ENCODE assay signal across 1 cellular context in genomic region chr9:33448159-33448511, GRCh38.
TF ChIP-seq lines count a peak whose summit lies in the region.

No MANE protein-coding gene starts in this region.

TF ChIP-seq in HepG2, 621 proteins besides CTCF, POLR2A, EP300 and RAD21 (continued from another document):
- TF ChIP-seq CSRNP1 (CRISPR knock-in tag; IDR thresholded peaks at IDR 0.05) (no peak), SP5 (CRISPR knock-in tag; IDR thresholded peaks at IDR 0.05; ENCODE audit: borderline replicate concordance, low read depth) (no peak), PRDM15 (CRISPR knock-in tag; IDR thresholded peaks at IDR 0.05) (no peak), PRPF4 (IDR thresholded peaks at IDR 0.05; ENCODE audit: low read depth, low read length, poor library complexity, severe bottlenecking) (no peak), ZNF616 (CRISPR knock-in tag; IDR thresholded peaks at IDR 0.05; ENCODE audit: low read depth) (no peak), SNAPC2 (CRISPR knock-in tag; IDR thresholded peaks at IDR 0.05) (no peak), STAG1 (CRISPR knock-in tag; IDR thresholded peaks at IDR 0.05) (no peak), ZNF180 (CRISPR knock-in tag; IDR thresholded peaks at IDR 0.05; ENCODE audit: borderline replicate concordance, low read depth) (no peak), ERF (CRISPR knock-in tag; IDR thresholded peaks at IDR 0.05) (no peak), SSRP1 (CRISPR knock-in tag; IDR thresholded peaks at IDR 0.05) (no peak), MBD4 (IDR thresholded peaks at IDR 0.05; ENCODE audit: borderline replicate concordance, low read length) (no peak), HNRNPL (IDR thresholded peaks at IDR 0.05; ENCODE audit: low read depth, low read length) (no peak), NR2C2 (CRISPR knock-in tag; IDR thresholded peaks at IDR 0.05; ENCODE audit: borderline replicate concordance) (no peak), ZNF781 (CRISPR knock-in tag; IDR thresholded peaks at IDR 0.05; ENCODE audit: borderline replicate concordance, not compliant biosample characterization) (no peak), SMAD1 (CRISPR knock-in tag; IDR thresholded peaks at IDR 0.05; ENCODE audit: borderline replicate concordance, low read depth) (no peak), AGO1 (IDR thresholded peaks at IDR 0.05; ENCODE audit: low read depth, low read length, poor library complexity, severe bottlenecking) (no peak), CREM (IDR thresholded peaks at IDR 0.05) (no peak), CREM (CRISPR knock-in tag; IDR thresholded peaks at IDR 0.05) (no peak)
- TF ChIP-seq, protein P1, sequence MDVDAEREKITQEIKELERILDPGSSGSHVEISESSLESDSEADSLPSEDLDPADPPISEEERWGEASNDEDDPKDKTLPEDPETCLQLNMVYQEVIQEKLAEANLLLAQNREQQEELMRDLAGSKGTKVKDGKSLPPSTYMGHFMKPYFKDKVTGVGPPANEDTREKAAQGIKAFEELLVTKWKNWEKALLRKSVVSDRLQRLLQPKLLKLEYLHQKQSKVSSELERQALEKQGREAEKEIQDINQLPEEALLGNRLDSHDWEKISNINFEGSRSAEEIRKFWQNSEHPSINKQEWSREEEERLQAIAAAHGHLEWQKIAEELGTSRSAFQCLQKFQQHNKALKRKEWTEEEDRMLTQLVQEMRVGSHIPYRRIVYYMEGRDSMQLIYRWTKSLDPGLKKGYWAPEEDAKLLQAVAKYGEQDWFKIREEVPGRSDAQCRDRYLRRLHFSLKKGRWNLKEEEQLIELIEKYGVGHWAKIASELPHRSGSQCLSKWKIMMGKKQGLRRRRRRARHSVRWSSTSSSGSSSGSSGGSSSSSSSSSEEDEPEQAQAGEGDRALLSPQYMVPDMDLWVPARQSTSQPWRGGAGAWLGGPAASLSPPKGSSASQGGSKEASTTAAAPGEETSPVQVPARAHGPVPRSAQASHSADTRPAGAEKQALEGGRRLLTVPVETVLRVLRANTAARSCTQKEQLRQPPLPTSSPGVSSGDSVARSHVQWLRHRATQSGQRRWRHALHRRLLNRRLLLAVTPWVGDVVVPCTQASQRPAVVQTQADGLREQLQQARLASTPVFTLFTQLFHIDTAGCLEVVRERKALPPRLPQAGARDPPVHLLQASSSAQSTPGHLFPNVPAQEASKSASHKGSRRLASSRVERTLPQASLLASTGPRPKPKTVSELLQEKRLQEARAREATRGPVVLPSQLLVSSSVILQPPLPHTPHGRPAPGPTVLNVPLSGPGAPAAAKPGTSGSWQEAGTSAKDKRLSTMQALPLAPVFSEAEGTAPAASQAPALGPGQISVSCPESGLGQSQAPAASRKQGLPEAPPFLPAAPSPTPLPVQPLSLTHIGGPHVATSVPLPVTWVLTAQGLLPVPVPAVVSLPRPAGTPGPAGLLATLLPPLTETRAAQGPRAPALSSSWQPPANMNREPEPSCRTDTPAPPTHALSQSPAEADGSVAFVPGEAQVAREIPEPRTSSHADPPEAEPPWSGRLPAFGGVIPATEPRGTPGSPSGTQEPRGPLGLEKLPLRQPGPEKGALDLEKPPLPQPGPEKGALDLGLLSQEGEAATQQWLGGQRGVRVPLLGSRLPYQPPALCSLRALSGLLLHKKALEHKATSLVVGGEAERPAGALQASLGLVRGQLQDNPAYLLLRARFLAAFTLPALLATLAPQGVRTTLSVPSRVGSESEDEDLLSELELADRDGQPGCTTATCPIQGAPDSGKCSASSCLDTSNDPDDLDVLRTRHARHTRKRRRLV (CRISPR knock-in tag; IDR thresholded peaks at IDR 0.05), result no peak
- TF ChIP-seq, protein P2, sequence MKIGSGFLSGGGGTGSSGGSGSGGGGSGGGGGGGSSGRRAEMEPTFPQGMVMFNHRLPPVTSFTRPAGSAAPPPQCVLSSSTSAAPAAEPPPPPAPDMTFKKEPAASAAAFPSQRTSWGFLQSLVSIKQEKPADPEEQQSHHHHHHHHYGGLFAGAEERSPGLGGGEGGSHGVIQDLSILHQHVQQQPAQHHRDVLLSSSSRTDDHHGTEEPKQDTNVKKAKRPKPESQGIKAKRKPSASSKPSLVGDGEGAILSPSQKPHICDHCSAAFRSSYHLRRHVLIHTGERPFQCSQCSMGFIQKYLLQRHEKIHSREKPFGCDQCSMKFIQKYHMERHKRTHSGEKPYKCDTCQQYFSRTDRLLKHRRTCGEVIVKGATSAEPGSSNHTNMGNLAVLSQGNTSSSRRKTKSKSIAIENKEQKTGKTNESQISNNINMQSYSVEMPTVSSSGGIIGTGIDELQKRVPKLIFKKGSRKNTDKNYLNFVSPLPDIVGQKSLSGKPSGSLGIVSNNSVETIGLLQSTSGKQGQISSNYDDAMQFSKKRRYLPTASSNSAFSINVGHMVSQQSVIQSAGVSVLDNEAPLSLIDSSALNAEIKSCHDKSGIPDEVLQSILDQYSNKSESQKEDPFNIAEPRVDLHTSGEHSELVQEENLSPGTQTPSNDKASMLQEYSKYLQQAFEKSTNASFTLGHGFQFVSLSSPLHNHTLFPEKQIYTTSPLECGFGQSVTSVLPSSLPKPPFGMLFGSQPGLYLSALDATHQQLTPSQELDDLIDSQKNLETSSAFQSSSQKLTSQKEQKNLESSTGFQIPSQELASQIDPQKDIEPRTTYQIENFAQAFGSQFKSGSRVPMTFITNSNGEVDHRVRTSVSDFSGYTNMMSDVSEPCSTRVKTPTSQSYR (CRISPR knock-in tag; IDR thresholded peaks at IDR 0.05; ENCODE audit: borderline replicate concordance), result no peak
- TF ChIP-seq, protein P3, sequence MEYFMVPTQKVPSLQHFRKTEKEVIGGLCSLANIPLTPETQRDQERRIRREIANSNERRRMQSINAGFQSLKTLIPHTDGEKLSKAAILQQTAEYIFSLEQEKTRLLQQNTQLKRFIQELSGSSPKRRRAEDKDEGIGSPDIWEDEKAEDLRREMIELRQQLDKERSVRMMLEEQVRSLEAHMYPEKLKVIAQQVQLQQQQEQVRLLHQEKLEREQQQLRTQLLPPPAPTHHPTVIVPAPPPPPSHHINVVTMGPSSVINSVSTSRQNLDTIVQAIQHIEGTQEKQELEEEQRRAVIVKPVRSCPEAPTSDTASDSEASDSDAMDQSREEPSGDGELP (IDR thresholded peaks at IDR 0.05; ENCODE audit: borderline replicate concordance, low read depth), result 0 out of 2 replicates have a peak, but pooled peaks have one; percentile 24
